ENCODE assay signal across 8 cellular contexts in genomic region chr20:13784271-13784892, GRCh38. TPM values are rescaled to one million over a fixed set of nuclear protein-coding genes. Genes with fewer than 3 reads are reported as not detected.
DNase-seq lines count a peak whose midpoint lies in the region; ATAC-seq and TF ChIP-seq lines count a peak whose summit lies in the region.

No MANE protein-coding gene starts in this region.

- WGBS in liver, result under 1% methylated on average over 26 of the region's 26 CpGs

- TF ChIP-seq CTCF in liver (IDR thresholded peaks at IDR 0.05; ENCODE audit: low read depth, low read length, missing input control), result no peak
- TF ChIP-seq CTCF in upper lobe of right lung (IDR thresholded peaks at IDR 0.05), result no peak

- DNase-seq in activated CD4-positive, alpha-beta T cell treated with anti-CD3 and anti-CD28 coated beads, Interleukin-2, amount 10 ng/mL, durations not matched to agents 7 days and 5 days, result no peak
- no peak for DNase-seq in activated CD4-positive, alpha-beta T cell treated with anti-CD3 and anti-CD28 coated beads, Interleukin-2, amount 50 U/mL, for 48 hours
- DNase-seq in activated naive CD8-positive, alpha-beta T cell treated with anti-CD3 and anti-CD28 coated beads, Interleukin-2, amount 50 U/mL, for 24 hours, result no peak
- DNase-seq in upper lobe of right lung (no peak), NCI-H2171 treated with DMSO at 0.1 percent for 48 hours (lab: John Stamatoyannopoulos, UW) (no peak)
- no peak for DNase-seq in stimulated activated CD4-positive, alpha-beta T cell treated with anti-CD3 and anti-CD28 coated beads, Interleukin-2, amount 100 ng/mL, for 48 hours

- peak overlapping the region; percentile 90 for H3K4me3 Mint-ChIP-seq in activated CD4-positive, alpha-beta T cell treated with anti-CD3 and anti-CD28 coated beads, Interleukin-2, amount 10 ng/mL, durations not matched to agents 7 days and 5 days
- peak overlapping the region; percentile 88 for H3K4me3 Mint-ChIP-seq in activated naive CD8-positive, alpha-beta T cell treated with anti-CD3 and anti-CD28 coated beads, Interleukin-2, amount 50 U/mL, for 24 hours

- H3K36me3 Mint-ChIP-seq in activated CD4-positive, alpha-beta T cell treated with anti-CD3 and anti-CD28 coated beads, Interleukin-2, amount 10 ng/mL, durations not matched to agents 7 days and 5 days (ENCODE audit: low read depth), result peaks cover 32% of the 10 kb centered on the region
- H3K36me3 Mint-ChIP-seq in activated naive CD8-positive, alpha-beta T cell treated with anti-CD3 and anti-CD28 coated beads, Interleukin-2, amount 50 U/mL, for 24 hours (ENCODE audit: low read depth), result peaks cover 46% of the 10 kb centered on the region

- H3K4me3 ChIP-seq in liver (ENCODE audit: low read depth in 1 of 3, low read length in 3 of 3) (peak overlapping the region; percentile 67 to 98 (median 84)), upper lobe of right lung (peak overlapping the region; percentile 82)

- intact Hi-C loops in upper lobe of right lung (cut with DNase I), result no loop called here

- TF ChIP-seq RAD21 in liver (IDR thresholded peaks at IDR 0.05), result no peak

- H3K9me3 Mint-ChIP-seq in activated CD4-positive, alpha-beta T cell treated with anti-CD3 and anti-CD28 coated beads, Interleukin-2, amount 10 ng/mL, durations not matched to agents 7 days and 5 days, result no peaks in the 10 kb centered on the region
- H3K9me3 Mint-ChIP-seq in activated naive CD8-positive, alpha-beta T cell treated with anti-CD3 and anti-CD28 coated beads, Interleukin-2, amount 50 U/mL, for 24 hours, result no peaks in the 10 kb centered on the region

- H3K27ac Mint-ChIP-seq in activated CD4-positive, alpha-beta T cell treated with anti-CD3 and anti-CD28 coated beads, Interleukin-2, amount 10 ng/mL, durations not matched to agents 7 days and 5 days, result peak overlapping the region; percentile 93
- peak overlapping the region; percentile 94 for H3K27ac Mint-ChIP-seq in activated naive CD8-positive, alpha-beta T cell treated with anti-CD3 and anti-CD28 coated beads, Interleukin-2, amount 50 U/mL, for 24 hours

- H3K4me1 Mint-ChIP-seq in activated CD4-positive, alpha-beta T cell treated with anti-CD3 and anti-CD28 coated beads, Interleukin-2, amount 10 ng/mL, durations not matched to agents 7 days and 5 days, result peaks cover 44% of the 10 kb centered on the region
- peaks cover 65% of the 10 kb centered on the region for H3K4me1 Mint-ChIP-seq in activated naive CD8-positive, alpha-beta T cell treated with anti-CD3 and anti-CD28 coated beads, Interleukin-2, amount 50 U/mL, for 24 hours

- peaks cover 3 to 36% (median 20%) of the 10 kb centered on the region in 4 donors for H3K4me1 ChIP-seq in liver (ENCODE audit: control insufficient read depth in 4 of 4, insufficient read depth in 4 of 4, low read length in 3 of 4)
- H3K4me1 ChIP-seq in upper lobe of right lung, result peaks cover 29% of the 10 kb centered on the region

- POLR2A ChIA-PET in activated CD4-positive, alpha-beta T cell treated with anti-CD3 and anti-CD28 coated beads, Interleukin-2, amount 10 ng/mL, durations not matched to agents 7 days and 5 days (lab: Charles Lee), result interaction anchor here (0.7 kb wide), 1 partner anchor 847 kb away, joined by 3 read pairs; no protein-coding TSS in a partner anchor

- ATAC-seq in HG03095 (IDR thresholded peaks at IDR 0.05; ENCODE audit: unreplicated experiment), result peak; percentile 1
- no peak for ATAC-seq in activated naive CD8-positive, alpha-beta T cell treated with anti-CD3 and anti-CD28 coated beads, Interleukin-2, amount 50 U/mL, for 24 hours
- ATAC-seq in upper lobe of right lung, result peak; percentile 9

- H3K27ac ChIP-seq in liver (ENCODE audit: low read depth in 1 of 2, low read length in 2 of 2) (peak overlapping the region; percentile 92 to 97), upper lobe of right lung (peak overlapping the region; percentile 91)

- CTCF ChIA-PET in activated CD4-positive, alpha-beta T cell treated with anti-CD3 and anti-CD28 coated beads, Interleukin-2, amount 10 ng/mL, durations not matched to agents 7 days and 5 days (lab: Charles Lee), result interaction anchor here (0.6 to 2.2 kb wide), 4 partner anchors 9 to 41 kb away, joined by 3 to 16 read pairs (median 4); no protein-coding TSS in a partner anchor

- H3K36me3 ChIP-seq in liver (ENCODE audit: control insufficient read depth in 4 of 4, insufficient read depth in 3 of 4, low read depth in 1 of 4, low read length in 3 of 4) (peaks cover 3 to 15% (median 7%) of the 10 kb centered on the region in 4 donors), upper lobe of right lung (peaks cover 41% of the 10 kb centered on the region)

- no peaks in the 10 kb centered on the region for H3K27me3 ChIP-seq in liver (ENCODE audit: control insufficient read depth in 4 of 4, insufficient read depth in 4 of 4, low read length in 3 of 4)
- no peaks in the 10 kb centered on the region for H3K27me3 ChIP-seq in upper lobe of right lung

- H3K9ac ChIP-seq in liver (ENCODE audit: low read depth in 1 of 2, low read length in 2 of 2), result peak overlapping the region; percentile 76 to 89

- no peaks in the 10 kb centered on the region for H3K27me3 Mint-ChIP-seq in activated CD4-positive, alpha-beta T cell treated with anti-CD3 and anti-CD28 coated beads, Interleukin-2, amount 10 ng/mL, durations not matched to agents 7 days and 5 days
- H3K27me3 Mint-ChIP-seq in activated naive CD8-positive, alpha-beta T cell treated with anti-CD3 and anti-CD28 coated beads, Interleukin-2, amount 50 U/mL, for 24 hours, result peaks cover 2% of the 10 kb centered on the region

- H3K9me3 ChIP-seq in liver (ENCODE audit: control insufficient read depth in 4 of 4, low read length in 3 of 4) (no peaks in the 10 kb centered on the region), upper lobe of right lung (no peaks in the 10 kb centered on the region)

TF ChIP-seq in liver, 16 proteins besides CTCF, POLR2A, EP300 and RAD21:
- TF ChIP-seq, protein P1, sequence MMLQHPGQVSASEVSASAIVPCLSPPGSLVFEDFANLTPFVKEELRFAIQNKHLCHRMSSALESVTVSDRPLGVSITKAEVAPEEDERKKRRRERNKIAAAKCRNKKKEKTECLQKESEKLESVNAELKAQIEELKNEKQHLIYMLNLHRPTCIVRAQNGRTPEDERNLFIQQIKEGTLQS (IDR thresholded peaks at IDR 0.05), result peak; percentile 53
- TF ChIP-seq REST (IDR thresholded peaks at IDR 0.05) (no peak), JUND (IDR thresholded peaks at IDR 0.05) (no peak), TAF1 (conservative IDR thresholded peaks at IDR 0.05) (no peak), NR2F2 (IDR thresholded peaks at IDR 0.05) (no peak), FOXA1 (IDR thresholded peaks at IDR 0.05) (no peak), FOXA2 (IDR thresholded peaks at IDR 0.05) (no peak), EGR1 (IDR thresholded peaks at IDR 0.05; ENCODE audit: low read depth in 2 of 2) (no peak), YY1 (IDR thresholded peaks at IDR 0.05) (no peak)

RNA-seq across cellular contexts. Expression of gene ESF1, which starts 0.3 kb away (rescaled TPM):
- total RNA-seq in activated CD4-positive, alpha-beta T cell treated with anti-CD3 and anti-CD28 coated beads, Interleukin-2, amount 10 ng/mL, durations not matched to agents 7 days and 5 days, result 10 to 100 TPM; 12.4 to 12.7 TPM
- 1 to 10 TPM; 4.9 to 6.5 TPM for total RNA-seq in liver
- 1 to 10 TPM; 3.5 to 7.3 TPM for polyA plus RNA-seq in liver
- 15.1 TPM for total RNA-seq in upper lobe of right lung

RNA-seq across cellular contexts. Expression of gene NDUFAF5, which starts 0.4 kb away (rescaled TPM):
- total RNA-seq in activated CD4-positive, alpha-beta T cell treated with anti-CD3 and anti-CD28 coated beads, Interleukin-2, amount 10 ng/mL, durations not matched to agents 7 days and 5 days, result 10 to 100 TPM; 21.2 to 25.4 TPM
- 10 to 100 TPM in 1 of 2 donors, 1 to 10 TPM in 1; 6.6 to 14.6 TPM for total RNA-seq in liver
- polyA plus RNA-seq in liver, result 10 to 100 TPM; 10.0 to 15.9 TPM
- 20.1 TPM for total RNA-seq in upper lobe of right lung
